In the genomic region with DNA sequence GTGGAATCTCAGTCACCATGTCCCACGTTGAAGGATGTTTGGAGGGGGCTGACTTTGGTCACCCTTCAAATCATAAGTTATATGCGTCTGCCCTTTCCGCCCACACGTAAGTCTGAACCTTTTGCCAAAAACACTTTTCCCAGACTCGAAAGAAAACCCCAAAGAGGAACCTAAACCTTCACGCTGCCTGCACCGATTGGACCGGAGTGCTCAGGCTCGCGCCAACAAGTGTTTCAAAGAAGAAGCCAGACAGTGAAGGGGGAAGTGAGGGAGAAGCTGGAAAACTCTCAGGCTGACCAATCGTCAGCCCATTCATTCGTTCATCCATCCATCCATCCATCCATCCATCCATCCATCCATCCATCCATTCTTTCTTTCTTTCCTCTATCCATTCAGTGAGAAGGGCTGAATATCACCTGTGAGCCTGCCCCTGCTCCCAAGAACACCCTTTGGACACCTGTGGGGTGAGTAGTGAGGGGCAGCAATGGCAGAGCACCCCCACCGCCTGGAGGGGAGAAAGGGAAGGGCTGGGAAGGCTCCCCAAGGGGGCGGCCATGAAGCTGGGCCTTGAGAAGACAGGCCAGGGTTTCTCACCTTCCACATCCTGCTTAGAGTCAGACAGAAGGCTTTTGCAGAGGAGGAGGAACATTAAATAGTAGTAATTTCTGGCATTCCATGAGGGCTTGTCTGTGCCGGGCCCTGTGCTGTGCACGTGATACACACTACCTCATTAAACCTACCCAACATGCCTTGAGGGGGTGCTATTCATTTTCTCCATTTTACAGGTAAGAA, we compare ENCODE assay signal across 1 cellular context.
TF ChIP-seq lines count a peak whose summit lies in the region.

No MANE protein-coding gene starts in this region.

TF ChIP-seq in GM23338, 12 proteins besides CTCF, POLR2A, EP300 and RAD21:
- no peak for TF ChIP-seq EZH2phosphoT487 (IDR thresholded peaks at IDR 0.05; ENCODE audit: unreplicated experiment)
- no peak for TF ChIP-seq POLR2AphosphoS5 (IDR thresholded peaks at IDR 0.05; ENCODE audit: low read depth)
- TF ChIP-seq NANOG (IDR thresholded peaks at IDR 0.05; ENCODE audit: borderline replicate concordance): no peak
- TF ChIP-seq ZNF331 (CRISPR knock-in tag; IDR thresholded peaks at IDR 0.05; ENCODE audit: low read depth): no peak
- TF ChIP-seq STAT1 (IDR thresholded peaks at IDR 0.05; ENCODE audit: unreplicated experiment): no peak
- TF ChIP-seq, protein P1, sequence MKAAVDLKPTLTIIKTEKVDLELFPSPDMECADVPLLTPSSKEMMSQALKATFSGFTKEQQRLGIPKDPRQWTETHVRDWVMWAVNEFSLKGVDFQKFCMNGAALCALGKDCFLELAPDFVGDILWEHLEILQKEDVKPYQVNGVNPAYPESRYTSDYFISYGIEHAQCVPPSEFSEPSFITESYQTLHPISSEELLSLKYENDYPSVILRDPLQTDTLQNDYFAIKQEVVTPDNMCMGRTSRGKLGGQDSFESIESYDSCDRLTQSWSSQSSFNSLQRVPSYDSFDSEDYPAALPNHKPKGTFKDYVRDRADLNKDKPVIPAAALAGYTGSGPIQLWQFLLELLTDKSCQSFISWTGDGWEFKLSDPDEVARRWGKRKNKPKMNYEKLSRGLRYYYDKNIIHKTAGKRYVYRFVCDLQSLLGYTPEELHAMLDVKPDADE (IDR thresholded peaks at IDR 0.05): no peak
- TF ChIP-seq, protein P2, sequence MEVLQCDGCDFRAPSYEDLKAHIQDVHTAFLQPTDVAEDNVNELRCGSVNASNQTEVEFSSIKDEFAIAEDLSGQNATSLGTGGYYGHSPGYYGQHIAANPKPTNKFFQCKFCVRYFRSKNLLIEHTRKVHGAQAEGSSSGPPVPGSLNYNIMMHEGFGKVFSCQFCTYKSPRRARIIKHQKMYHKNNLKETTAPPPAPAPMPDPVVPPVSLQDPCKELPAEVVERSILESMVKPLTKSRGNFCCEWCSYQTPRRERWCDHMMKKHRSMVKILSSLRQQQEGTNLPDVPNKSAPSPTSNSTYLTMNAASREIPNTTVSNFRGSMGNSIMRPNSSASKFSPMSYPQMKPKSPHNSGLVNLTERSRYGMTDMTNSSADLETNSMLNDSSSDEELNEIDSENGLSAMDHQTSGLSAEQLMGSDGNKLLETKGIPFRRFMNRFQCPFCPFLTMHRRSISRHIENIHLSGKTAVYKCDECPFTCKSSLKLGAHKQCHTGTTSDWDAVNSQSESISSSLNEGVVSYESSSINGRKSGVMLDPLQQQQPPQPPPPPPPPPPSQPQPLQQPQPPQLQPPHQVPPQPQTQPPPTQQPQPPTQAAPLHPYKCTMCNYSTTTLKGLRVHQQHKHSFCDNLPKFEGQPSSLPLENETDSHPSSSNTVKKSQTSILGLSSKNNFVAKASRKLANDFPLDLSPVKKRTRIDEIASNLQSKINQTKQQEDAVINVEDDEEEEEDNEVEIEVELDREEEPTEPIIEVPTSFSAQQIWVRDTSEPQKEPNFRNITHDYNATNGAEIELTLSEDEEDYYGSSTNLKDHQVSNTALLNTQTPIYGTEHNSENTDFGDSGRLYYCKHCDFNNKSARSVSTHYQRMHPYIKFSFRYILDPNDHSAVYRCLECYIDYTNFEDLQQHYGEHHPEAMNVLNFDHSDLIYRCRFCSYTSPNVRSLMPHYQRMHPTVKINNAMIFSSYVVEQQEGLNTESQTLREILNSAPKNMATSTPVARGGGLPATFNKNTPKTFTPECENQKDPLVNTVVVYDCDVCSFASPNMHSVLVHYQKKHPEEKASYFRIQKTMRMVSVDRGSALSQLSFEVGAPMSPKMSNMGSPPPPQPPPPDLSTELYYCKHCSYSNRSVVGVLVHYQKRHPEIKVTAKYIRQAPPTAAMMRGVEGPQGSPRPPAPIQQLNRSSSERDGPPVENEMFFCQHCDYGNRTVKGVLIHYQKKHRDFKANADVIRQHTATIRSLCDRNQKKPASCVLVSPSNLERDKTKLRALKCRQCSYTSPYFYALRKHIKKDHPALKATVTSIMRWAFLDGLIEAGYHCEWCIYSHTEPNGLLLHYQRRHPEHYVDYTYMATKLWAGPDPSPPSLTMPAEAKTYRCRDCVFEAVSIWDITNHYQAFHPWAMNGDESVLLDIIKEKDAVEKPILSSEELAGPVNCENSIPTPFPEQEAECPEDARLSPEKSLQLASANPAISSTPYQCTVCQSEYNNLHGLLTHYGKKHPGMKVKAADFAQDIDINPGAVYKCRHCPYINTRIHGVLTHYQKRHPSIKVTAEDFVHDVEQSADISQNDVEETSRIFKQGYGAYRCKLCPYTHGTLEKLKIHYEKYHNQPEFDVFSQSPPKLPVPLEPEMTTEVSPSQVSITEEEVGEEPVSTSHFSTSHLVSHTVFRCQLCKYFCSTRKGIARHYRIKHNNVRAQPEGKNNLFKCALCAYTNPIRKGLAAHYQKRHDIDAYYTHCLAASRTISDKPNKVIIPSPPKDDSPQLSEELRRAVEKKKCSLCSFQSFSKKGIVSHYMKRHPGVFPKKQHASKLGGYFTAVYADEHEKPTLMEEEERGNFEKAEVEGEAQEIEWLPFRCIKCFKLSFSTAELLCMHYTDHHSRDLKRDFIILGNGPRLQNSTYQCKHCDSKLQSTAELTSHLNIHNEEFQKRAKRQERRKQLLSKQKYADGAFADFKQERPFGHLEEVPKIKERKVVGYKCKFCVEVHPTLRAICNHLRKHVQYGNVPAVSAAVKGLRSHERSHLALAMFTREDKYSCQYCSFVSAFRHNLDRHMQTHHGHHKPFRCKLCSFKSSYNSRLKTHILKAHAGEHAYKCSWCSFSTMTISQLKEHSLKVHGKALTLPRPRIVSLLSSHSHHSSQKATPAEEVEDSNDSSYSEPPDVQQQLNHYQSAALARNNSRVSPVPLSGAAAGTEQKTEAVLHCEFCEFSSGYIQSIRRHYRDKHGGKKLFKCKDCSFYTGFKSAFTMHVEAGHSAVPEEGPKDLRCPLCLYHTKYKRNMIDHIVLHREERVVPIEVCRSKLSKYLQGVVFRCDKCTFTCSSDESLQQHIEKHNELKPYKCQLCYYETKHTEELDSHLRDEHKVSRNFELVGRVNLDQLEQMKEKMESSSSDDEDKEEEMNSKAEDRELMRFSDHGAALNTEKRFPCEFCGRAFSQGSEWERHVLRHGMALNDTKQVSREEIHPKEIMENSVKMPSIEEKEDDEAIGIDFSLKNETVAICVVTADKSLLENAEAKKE (CRISPR knock-in tag; IDR thresholded peaks at IDR 0.05): no peak
- no peak for TF ChIP-seq EZH2 (IDR thresholded peaks at IDR 0.05; ENCODE audit: low read depth, unreplicated experiment)
- TF ChIP-seq, protein P3, sequence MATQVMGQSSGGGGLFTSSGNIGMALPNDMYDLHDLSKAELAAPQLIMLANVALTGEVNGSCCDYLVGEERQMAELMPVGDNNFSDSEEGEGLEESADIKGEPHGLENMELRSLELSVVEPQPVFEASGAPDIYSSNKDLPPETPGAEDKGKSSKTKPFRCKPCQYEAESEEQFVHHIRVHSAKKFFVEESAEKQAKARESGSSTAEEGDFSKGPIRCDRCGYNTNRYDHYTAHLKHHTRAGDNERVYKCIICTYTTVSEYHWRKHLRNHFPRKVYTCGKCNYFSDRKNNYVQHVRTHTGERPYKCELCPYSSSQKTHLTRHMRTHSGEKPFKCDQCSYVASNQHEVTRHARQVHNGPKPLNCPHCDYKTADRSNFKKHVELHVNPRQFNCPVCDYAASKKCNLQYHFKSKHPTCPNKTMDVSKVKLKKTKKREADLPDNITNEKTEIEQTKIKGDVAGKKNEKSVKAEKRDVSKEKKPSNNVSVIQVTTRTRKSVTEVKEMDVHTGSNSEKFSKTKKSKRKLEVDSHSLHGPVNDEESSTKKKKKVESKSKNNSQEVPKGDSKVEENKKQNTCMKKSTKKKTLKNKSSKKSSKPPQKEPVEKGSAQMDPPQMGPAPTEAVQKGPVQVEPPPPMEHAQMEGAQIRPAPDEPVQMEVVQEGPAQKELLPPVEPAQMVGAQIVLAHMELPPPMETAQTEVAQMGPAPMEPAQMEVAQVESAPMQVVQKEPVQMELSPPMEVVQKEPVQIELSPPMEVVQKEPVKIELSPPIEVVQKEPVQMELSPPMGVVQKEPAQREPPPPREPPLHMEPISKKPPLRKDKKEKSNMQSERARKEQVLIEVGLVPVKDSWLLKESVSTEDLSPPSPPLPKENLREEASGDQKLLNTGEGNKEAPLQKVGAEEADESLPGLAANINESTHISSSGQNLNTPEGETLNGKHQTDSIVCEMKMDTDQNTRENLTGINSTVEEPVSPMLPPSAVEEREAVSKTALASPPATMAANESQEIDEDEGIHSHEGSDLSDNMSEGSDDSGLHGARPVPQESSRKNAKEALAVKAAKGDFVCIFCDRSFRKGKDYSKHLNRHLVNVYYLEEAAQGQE (IDR thresholded peaks at IDR 0.05; ENCODE audit: unreplicated experiment): no peak
- no peak for TF ChIP-seq JUNB (IDR thresholded peaks at IDR 0.05; ENCODE audit: unreplicated experiment)
- no peak for TF ChIP-seq CREB1 (CRISPR knock-in tag; IDR thresholded peaks at IDR 0.05; ENCODE audit: low read depth)
- no peak for TF ChIP-seq ZNF114 (CRISPR knock-in tag; IDR thresholded peaks at IDR 0.05)
